In genomic region chr16:16076400-16076901, GRCh38 we compare ENCODE assay signal across 14 cellular contexts.
DNase-seq lines count a peak whose midpoint lies in the region; ATAC-seq and TF ChIP-seq lines count a peak whose summit lies in the region.
"Had no signal": no experiment of that assay in that cellular context is flagged by ENCODE, and none has a peak within 500 bp of the region (broad histone marks: within the 10 kb centered on the region; RNA-seq: fewer than 3 reads in every experiment).

No MANE protein-coding gene starts in this region.

- H3K36me3 Mint-ChIP-seq in CD8-positive, alpha-beta T cell, result peaks cover 87% of the 10 kb centered on the region

- H3F3A ChIP-seq in Loucy (ENCODE audit: low read depth), result no peaks in the 10 kb centered on the region

- no peak for DNase-seq in CD8-positive, alpha-beta T cell
- no peak for DNase-seq in fibroblast of lung (ENCODE audit: low read depth in 2 of 2)
- DNase-seq in spleen, result no peak
- no peak for DNase-seq in NCI-H2107 (lab: John Stamatoyannopoulos, UW)
- DNase-seq in anterior cingulate cortex (lab: John Stamatoyannopoulos, UW), result no peak
- DNase-seq: activated CD4-positive, alpha-beta memory T cell treated with anti-CD3 and anti-CD28 coated beads for 36 hours; Karpas-422; NCI-H1694; stimulated activated naive CD4-positive, alpha-beta T cell treated with Interleukin-2 at 50 U/mL for 16 hours; T1000 had no signal

- H4K20me1 ChIP-seq in Loucy (ENCODE audit: insufficient read depth, low read length, poor library complexity, severe bottlenecking) (no peaks in the 10 kb centered on the region), fibroblast of lung (ENCODE audit: control insufficient read depth, extremely low read depth, insufficient read depth, low read length) (no peaks in the 10 kb centered on the region)

- no peak overlapping the region for H3K4me3 Mint-ChIP-seq in CD8-positive, alpha-beta T cell
- H3K4me3 Mint-ChIP-seq: activated CD4-positive, alpha-beta memory T cell treated with anti-CD3 and anti-CD28 coated beads for 36 hours; activated T-helper 1 cell treated with anti-CD3 and anti-CD28 coated beads, Interleukin-12 subunit alpha, Interleukin-12 subunit beta, Interleukin-2, Interleukin-4 antibody, amounts not matched to agents 30 ng/mL and 10 ng/mL and 1 ng/mL, durations not matched to agents 14 hours and 24 hours and 36 hours; memory B cell had no signal

- WGBS in spleen, 5 donors, result 80 to 93% (median 82%) methylated on average over 11 of the region's 11 CpGs

- no peaks in the 10 kb centered on the region for H3K9me3 Mint-ChIP-seq in CD8-positive, alpha-beta T cell
- H3K9me3 Mint-ChIP-seq: activated CD4-positive, alpha-beta memory T cell treated with anti-CD3 and anti-CD28 coated beads for 36 hours; activated T-helper 1 cell treated with anti-CD3 and anti-CD28 coated beads, Interleukin-12 subunit alpha, Interleukin-12 subunit beta, Interleukin-2, Interleukin-4 antibody, amounts not matched to agents 30 ng/mL and 10 ng/mL and 1 ng/mL, durations not matched to agents 14 hours and 24 hours and 36 hours; memory B cell had no signal

- H3K27me3 Mint-ChIP-seq in CD8-positive, alpha-beta T cell (ENCODE audit: low read depth), result no peaks in the 10 kb centered on the region
- H3K27me3 Mint-ChIP-seq: activated CD4-positive, alpha-beta memory T cell treated with anti-CD3 and anti-CD28 coated beads for 36 hours; memory B cell had no signal

- H3K9me3 ChIP-seq in CD8-positive, alpha-beta T cell (ENCODE audit: low read length), result no peaks in the 10 kb centered on the region
- no peaks in the 10 kb centered on the region for H3K9me3 ChIP-seq in Loucy (ENCODE audit: insufficient read depth, low read depth, low read length)
- no peaks in the 10 kb centered on the region for H3K9me3 ChIP-seq in fibroblast of lung (ENCODE audit: control insufficient read depth, insufficient read depth, low read depth, low read length)
- H3K9me3 ChIP-seq in spleen, result no peaks in the 10 kb centered on the region

- H3K27ac ChIP-seq in CD8-positive, alpha-beta T cell (ENCODE audit: low read depth, low read length), result no peak overlapping the region
- H3K27ac ChIP-seq in fibroblast of lung (ENCODE audit: insufficient read depth, low read length) (peak overlapping the region; percentile 60), spleen (peak overlapping the region in 6 of 8 donors; percentile 22 to 89 (median 72))

- CTCF ChIA-PET in CD8-positive, alpha-beta T cell (lab: Charles Lee), result interaction anchor here (0.8 kb wide), 1 partner anchor 34 kb away, joined by 3 read pairs; no protein-coding TSS in a partner anchor

- ATAC-seq in CD8-positive, alpha-beta T cell, result no peak
- ATAC-seq in GM18517 (IDR thresholded peaks at IDR 0.05; ENCODE audit: unreplicated experiment), result no peak

- POLR2A ChIA-PET in CD8-positive, alpha-beta T cell (lab: Charles Lee), result no interaction called here

- H2AFZ ChIP-seq in Loucy (ENCODE audit: low read length), result no peak overlapping the region
- no peak overlapping the region for H2AFZ ChIP-seq in fibroblast of lung (ENCODE audit: low read length)

- H3K27ac Mint-ChIP-seq in CD8-positive, alpha-beta T cell, result peak overlapping the region; percentile 69
- H3K27ac Mint-ChIP-seq: activated CD4-positive, alpha-beta memory T cell treated with anti-CD3 and anti-CD28 coated beads for 36 hours; memory B cell had no signal

- H3K4me2 ChIP-seq in Loucy (ENCODE audit: low read depth, low read length, poor library complexity, severe bottlenecking) (no peak overlapping the region), fibroblast of lung (ENCODE audit: extremely low read depth, insufficient read depth, low read length) (no peak overlapping the region)

- TF ChIP-seq CTCF in CD8-positive, alpha-beta T cell (IDR thresholded peaks at IDR 0.05), result no peak
- TF ChIP-seq CTCF in Loucy (conservative IDR thresholded peaks at IDR 0.05; ENCODE audit: low read length) (no peak), fibroblast of lung (conservative IDR thresholded peaks at IDR 0.05 in 1 of 2, IDR thresholded peaks at IDR 0.05 in 1 of 2; ENCODE audit: low read depth in 1 of 2, low read length in 2 of 2) (no peak), spleen (IDR thresholded peaks at IDR 0.05 in 8 of 11, conservative IDR thresholded peaks at IDR 0.05 in 3 of 11) (no peak)

- no peak for TF ChIP-seq POLR2A in spleen (IDR thresholded peaks at IDR 0.05)

- H3K9ac ChIP-seq in Loucy (ENCODE audit: low read depth, low read length, poor library complexity, severe bottlenecking) (peak overlapping the region; percentile 69), fibroblast of lung (ENCODE audit: insufficient read depth, low read length) (no peak overlapping the region)

- H3K4me1 ChIP-seq in CD8-positive, alpha-beta T cell (ENCODE audit: insufficient read depth, low read length), result no peaks in the 10 kb centered on the region
- H3K4me1 ChIP-seq in Loucy (ENCODE audit: insufficient read depth, low read length, poor library complexity, severe bottlenecking), result peaks cover 45% of the 10 kb centered on the region
- H3K4me1 ChIP-seq in fibroblast of lung (ENCODE audit: control insufficient read depth, extremely low read depth, insufficient read depth, low read length), result peaks cover 32% of the 10 kb centered on the region
- peaks cover 0 to 58% (median 24%) of the 10 kb centered on the region in 6 donors for H3K4me1 ChIP-seq in spleen

- H3K9me2 ChIP-seq in Loucy (replicated peaks; ENCODE audit: low read depth, low read length), result no peaks in the 10 kb centered on the region

- H3K27me3 ChIP-seq in CD8-positive, alpha-beta T cell (ENCODE audit: insufficient read depth, low read length), result no peaks in the 10 kb centered on the region
- H3K27me3 ChIP-seq in Loucy (ENCODE audit: insufficient read depth, low read length, poor library complexity, severe bottlenecking) (no peaks in the 10 kb centered on the region), fibroblast of lung (ENCODE audit: control insufficient read depth, insufficient read depth, low read length) (no peaks in the 10 kb centered on the region), spleen (replicated peaks in 1 of 7) (no peaks in the 10 kb centered on the region)

- no peak overlapping the region for H3K4me3 ChIP-seq in CD8-positive, alpha-beta T cell (ENCODE audit: low read depth, low read length)
- H3K4me3 ChIP-seq in Loucy (ENCODE audit: low read length, poor library complexity, severe bottlenecking) (no peak overlapping the region), fibroblast of lung (replicated peaks in 1 of 4; ENCODE audit: control extremely low read depth in 1 of 4, insufficient read depth in 1 of 4, low read depth in 3 of 4, low read length in 4 of 4) (no peak overlapping the region), spleen (no peak overlapping the region)

- H3K79me2 ChIP-seq in Loucy (ENCODE audit: insufficient read depth, low read length), result peaks cover 15% of the 10 kb centered on the region; the same call in 1 of the 2 replicates
- H3K79me2 ChIP-seq in fibroblast of lung (ENCODE audit: control insufficient read depth, insufficient read depth, low read length), result no peaks in the 10 kb centered on the region

- H3K36me3 ChIP-seq in CD8-positive, alpha-beta T cell (ENCODE audit: insufficient read depth, low read length), result peaks cover 40% of the 10 kb centered on the region
- H3K36me3 ChIP-seq in Loucy (ENCODE audit: insufficient read depth, low read length) (peaks cover 55% of the 10 kb centered on the region), fibroblast of lung (ENCODE audit: control insufficient read depth, insufficient read depth, low read length) (peaks cover 33% of the 10 kb centered on the region), spleen (peaks cover 0 to 97% (median 60%) of the 10 kb centered on the region in 6 donors)

- peaks cover 8% of the 10 kb centered on the region for H3K4me1 Mint-ChIP-seq in CD8-positive, alpha-beta T cell (ENCODE audit: low read depth)

- intact Hi-C loops in CD8-positive, alpha-beta T cell (cut with DNase I, micrococcal nuclease), result no loop called here
- intact Hi-C loops in spleen (cut with DNase I; ENCODE audit: low total_unique reads), result no loop called here
